ENCODE assay signal across 8 cellular contexts in genomic region chr6:2971420-2972218, GRCh38. TPM values are rescaled to one million over a fixed set of nuclear protein-coding genes. Genes with fewer than 3 reads are reported as not detected.
DNase-seq lines count a peak whose midpoint lies in the region; ATAC-seq and TF ChIP-seq lines count a peak whose summit lies in the region.

TSS of gene SERPINB6 (minus strand) at chr6:2971567. CDS start at chr6:2959332, 12,235 bp downstream.

- WGBS in tibial nerve, 2 donors: 2 to 5% methylated on average over 23 to 28 of the region's 63 CpGs

- peak in 1 of 2 donors; percentile 48 for TF ChIP-seq POLR2A in tibial nerve (IDR thresholded peaks at IDR 0.05)

- H3K4me3 ChIP-seq in ACC112 (ENCODE audit: low read depth, low read length) (peak within 1 kb of the TSS; percentile 86), SK-N-MC (peak within 1 kb of the TSS; percentile 80), tibial nerve (peak within 1 kb of the TSS; percentile 65 to 77 (median 74))

- H3K79me2 ChIP-seq in ACC112 (ENCODE audit: control insufficient read depth, insufficient read depth, low read length, unreplicated experiment): peaks cover 47% of the 10 kb centered on the region

- H2AFZ ChIP-seq in ACC112 (ENCODE audit: low read length, unreplicated experiment): peak within 1 kb of the TSS; percentile 83

- no peak for TF ChIP-seq CTCF in nephron (IDR thresholded peaks at IDR 0.05; ENCODE audit: unreplicated experiment in 3 of 3)
- TF ChIP-seq CTCF in tibial nerve (IDR thresholded peaks at IDR 0.05): no peak

- H3K9ac ChIP-seq in SK-N-MC (ENCODE audit: insufficient read length): peak within 1 kb of the TSS; percentile 77

- peaks cover 37% of the 10 kb centered on the region for H3K4me1 Mint-ChIP-seq in activated naive CD8-positive, alpha-beta T cell treated with anti-CD3 and anti-CD28 coated beads for 36 hours
- H3K4me1 Mint-ChIP-seq in nephron: peaks cover 40% of the 10 kb centered on the region

- peak within 1 kb of the TSS; percentile 84 for H3K4me3 Mint-ChIP-seq in activated naive CD8-positive, alpha-beta T cell treated with anti-CD3 and anti-CD28 coated beads for 36 hours
- H3K4me3 Mint-ChIP-seq in nephron: peak within 1 kb of the TSS; percentile 88 to 95 (median 93)

- peaks cover 25% of the 10 kb centered on the region for H3K4me1 ChIP-seq in ACC112 (ENCODE audit: control insufficient read depth, insufficient read depth, low read length, unreplicated experiment)
- H3K4me1 ChIP-seq in tibial nerve: peaks cover 0 to 38% (median 12%) of the 10 kb centered on the region in 4 donors

- H3K27me3 ChIP-seq in ACC112 (ENCODE audit: insufficient read depth, low read length) (no peaks in the 10 kb centered on the region), tibial nerve (no peaks in the 10 kb centered on the region)

- H3K36me3 ChIP-seq in ACC112 (ENCODE audit: insufficient read depth, low read length) (no peaks in the 10 kb centered on the region), SK-N-MC (ENCODE audit: insufficient read depth, low read length) (no peaks in the 10 kb centered on the region), tibial nerve (no peaks in the 10 kb centered on the region)

- H3K9me3 Mint-ChIP-seq in activated naive CD8-positive, alpha-beta T cell treated with anti-CD3 and anti-CD28 coated beads for 36 hours: peaks cover 6% of the 10 kb centered on the region
- H3K9me3 Mint-ChIP-seq in nephron: no peaks in the 10 kb centered on the region

- TF ChIP-seq EP300 in tibial nerve (IDR thresholded peaks at IDR 0.05): peak in 1 of 2 donors; percentile 79

- no peaks in the 10 kb centered on the region for H3K9me3 ChIP-seq in SK-N-MC (ENCODE audit: low read depth, low read length)
- H3K9me3 ChIP-seq in tibial nerve: no peaks in the 10 kb centered on the region

- ATAC-seq in HG02763 (IDR thresholded peaks at IDR 0.05; ENCODE audit: unreplicated experiment): no peak

- DNase-seq in H4 (ENCODE audit: low spot score): no peak
- DNase-seq in SK-N-MC (ENCODE audit: low read depth, low spot score): no peak
- peak; percentile 49 for DNase-seq in activated naive CD8-positive, alpha-beta T cell treated with anti-CD3 and anti-CD28 coated beads for 36 hours
- DNase-seq in germinal center (ENCODE audit: low spot score): peak; percentile 40
- DNase-seq in tibial nerve (ENCODE audit: low spot score in 2 of 2): peak; percentile 80 to 83

- H3K27ac Mint-ChIP-seq in activated naive CD8-positive, alpha-beta T cell treated with anti-CD3 and anti-CD28 coated beads for 36 hours: peak within 1 kb of the TSS; percentile 92
- peak within 1 kb of the TSS; percentile 92 to 98 (median 95) for H3K27ac Mint-ChIP-seq in nephron

- H3K27ac ChIP-seq in ACC112 (ENCODE audit: low read depth, low read length) (peak within 1 kb of the TSS; percentile 82), SK-N-MC (no peak within 1 kb of the TSS), tibial nerve (peak within 1 kb of the TSS; percentile 96 to 99 (median 98))

- no peaks in the 10 kb centered on the region for H3K27me3 Mint-ChIP-seq in activated naive CD8-positive, alpha-beta T cell treated with anti-CD3 and anti-CD28 coated beads for 36 hours
- peaks cover 3% of the 10 kb centered on the region for H3K27me3 Mint-ChIP-seq in nephron (ENCODE audit: low read depth)

- peaks cover 16% of the 10 kb centered on the region for H3K36me3 Mint-ChIP-seq in activated naive CD8-positive, alpha-beta T cell treated with anti-CD3 and anti-CD28 coated beads for 36 hours
- no peaks in the 10 kb centered on the region for H3K36me3 Mint-ChIP-seq in nephron (ENCODE audit: low read depth)

RNA-seq across cellular contexts. Expression of gene SERPINB6, which starts in this region (rescaled TPM):
- total RNA-seq in H4 (2014; rRNA removed; shearing (Covaris generic)): 107 and 115 TPM in 2 replicates
- 10 to 100 TPM; 54.9 to 56.0 TPM for total RNA-seq in activated naive CD8-positive, alpha-beta T cell treated with anti-CD3 and anti-CD28 coated beads for 36 hours
- total RNA-seq in tibial nerve: 100 to 1,000 TPM; 130 to 185 (median 155) TPM

Comparison
In these comparisons a context has a peak if more than half of its experiments do, and no peak if none do; other contexts are left out.
1. DNase-seq: peak in activated naive CD8-positive, alpha-beta T cell treated with anti-CD3 and anti-CD28 coated beads for 36 hours (single experiment), germinal center (single experiment) and tibial nerve (2 of 2); none in H4 (single experiment) and SK-N-MC (single experiment).
2. Peak in every context shown above with its lines, with median percentiles within 50 percentile points of each other: H3K4me3 ChIP-seq.